ENCODE assay signal across 18 cellular contexts in the genomic region with DNA sequence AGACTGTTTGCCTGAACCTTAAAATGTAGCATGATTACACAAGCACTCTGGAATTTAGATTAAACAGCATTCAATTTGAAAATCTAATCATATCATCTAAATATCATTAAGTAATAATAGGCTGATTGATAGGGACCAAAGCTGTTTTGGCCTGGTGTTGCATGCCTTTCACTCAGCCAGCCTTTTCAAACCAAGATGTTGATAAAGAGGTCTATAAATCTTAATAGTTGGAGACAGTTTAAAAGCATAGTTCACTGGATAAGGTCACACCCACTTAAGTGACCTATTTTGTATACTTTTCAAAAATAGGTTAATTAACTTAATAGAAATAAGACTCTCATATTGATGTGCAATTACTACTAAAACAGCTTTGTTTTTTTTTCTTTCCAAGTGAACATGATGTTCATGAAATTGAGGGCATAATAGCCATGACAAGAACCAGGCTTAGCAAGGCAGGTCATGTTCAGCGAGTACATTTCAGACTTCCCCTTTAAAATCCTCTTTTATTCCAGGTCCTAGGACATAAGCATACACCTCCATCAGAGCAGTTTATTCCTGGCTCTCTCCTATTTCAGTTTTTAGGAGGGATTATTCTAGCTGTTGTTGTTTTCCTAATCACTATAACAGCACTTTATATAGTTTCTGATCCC.
DNase-seq lines count a peak whose midpoint lies in the region; ATAC-seq, FAIRE-seq and TF ChIP-seq lines count a peak whose summit lies in the region.
"Had no signal": no experiment of that assay in that cellular context is flagged by ENCODE, and none has a peak within 500 bp of the region (broad histone marks: within the 10 kb centered on the region; RNA-seq: fewer than 3 reads in every experiment).

No MANE protein-coding gene starts in this region.

- WGBS in gastroesophageal sphincter (ENCODE audit: low coverage in 1 of 2), 2 donors = 19 to 70% methylated on average over 1 of the region's 1 CpG
- 76 to 81% methylated on average over 1 of the region's 1 CpG for WGBS in sigmoid colon, 2 donors

- no peak overlapping the region for H3K27ac Mint-ChIP-seq in activated CD8-positive, alpha-beta T cell treated with anti-CD3 and anti-CD28 coated beads for 36 hours
- H3K27ac Mint-ChIP-seq: CD8-positive, alpha-beta memory T cell; endodermal cell had no signal

- ATAC-seq in gastroesophageal sphincter (no peak), HG02798 (IDR thresholded peaks at IDR 0.05; ENCODE audit: poor library complexity, unreplicated experiment) (no peak)
- no peak for ATAC-seq in activated CD8-positive, alpha-beta T cell treated with anti-CD3 and anti-CD28 coated beads for 36 hours

- intact Hi-C loops in sigmoid colon (cut with DNase I) = no loop called here
- intact Hi-C loops in activated CD8-positive, alpha-beta T cell treated with anti-CD3 and anti-CD28 coated beads for 36 hours (cut with micrococcal nuclease) = no loop called here

- peak; percentile 38 for FAIRE-seq in GM12891 (lab: Jason Lieb, UNC)
- FAIRE-seq: keratinocyte had no signal

- POLR2A ChIA-PET in activated CD8-positive, alpha-beta T cell treated with anti-CD3 and anti-CD28 coated beads for 36 hours (lab: Charles Lee) = no interaction called here

- no peaks in the 10 kb centered on the region for H3K9me3 Mint-ChIP-seq in activated CD8-positive, alpha-beta T cell treated with anti-CD3 and anti-CD28 coated beads for 36 hours
- H3K9me3 Mint-ChIP-seq: CD8-positive, alpha-beta memory T cell; stimulated activated naive CD8-positive, alpha-beta T cell treated with anti-CD3 and anti-CD28 coated beads, Interleukin-15, Interleukin-2, amounts not matched to agents 100 ng/mL and 50 ng/mL, for 24 hours had no signal

- DNase-seq in GM12891 (ENCODE audit: insufficient read length, low spot score) = no peak
- DNase-seq in NCI-H1417 treated with DMSO at 0.1 percent for 48 hours (lab: John Stamatoyannopoulos, UW) = peak; percentile 56
- no peak for DNase-seq in sigmoid colon
- DNase-seq in activated CD8-positive, alpha-beta T cell treated with anti-CD3 and anti-CD28 coated beads for 36 hours = no peak
- DNase-seq in activated CD4-positive, alpha-beta T cell treated with anti-CD3 and anti-CD28 coated beads for 1 hour = no peak
- no peak for DNase-seq in mesenteric fat pad (ENCODE audit: low spot score)
- DNase-seq: activated CD4-positive, alpha-beta T cell treated with anti-CD3 and anti-CD28 coated beads, Interleukin-2, amount 50 U/mL, for 48 hours; activated naive CD4-positive, alpha-beta T cell treated with Interleukin-2 at 50 U/mL for 16 hours; CD8-positive, alpha-beta memory T cell; EL; endodermal cell; H7; NCI-H1436 had no signal

- no peak overlapping the region for H3K4me3 Mint-ChIP-seq in activated CD8-positive, alpha-beta T cell treated with anti-CD3 and anti-CD28 coated beads for 36 hours
- H3K4me3 Mint-ChIP-seq: CD8-positive, alpha-beta memory T cell; endodermal cell; stimulated activated naive CD8-positive, alpha-beta T cell treated with anti-CD3 and anti-CD28 coated beads, Interleukin-15, Interleukin-2, amounts not matched to agents 100 ng/mL and 50 ng/mL, for 24 hours had no signal

- no peak for TF ChIP-seq EP300 in gastroesophageal sphincter (IDR thresholded peaks at IDR 0.05)
- TF ChIP-seq EP300 in sigmoid colon (IDR thresholded peaks at IDR 0.05) = peak in 3 of 4 donors; percentile 2 to 75 (median 48)

- no peaks in the 10 kb centered on the region for H3K27me3 Mint-ChIP-seq in activated CD8-positive, alpha-beta T cell treated with anti-CD3 and anti-CD28 coated beads for 36 hours
- H3K27me3 Mint-ChIP-seq: CD8-positive, alpha-beta memory T cell; stimulated activated naive CD8-positive, alpha-beta T cell treated with anti-CD3 and anti-CD28 coated beads, Interleukin-15, Interleukin-2, amounts not matched to agents 100 ng/mL and 50 ng/mL, for 24 hours had no signal

- no peaks in the 10 kb centered on the region for H3K36me3 ChIP-seq in gastroesophageal sphincter
- no peaks in the 10 kb centered on the region for H3K36me3 ChIP-seq in sigmoid colon

- H3K36me3 Mint-ChIP-seq in activated CD8-positive, alpha-beta T cell treated with anti-CD3 and anti-CD28 coated beads for 36 hours (ENCODE audit: low read depth) = no peaks in the 10 kb centered on the region

- TF ChIP-seq CTCF in gastroesophageal sphincter (IDR thresholded peaks at IDR 0.05) = no peak
- TF ChIP-seq CTCF in sigmoid colon (IDR thresholded peaks at IDR 0.05) = no peak
- no peak for TF ChIP-seq CTCF in activated CD8-positive, alpha-beta T cell treated with anti-CD3 and anti-CD28 coated beads for 36 hours (IDR thresholded peaks at IDR 0.05)

- TF ChIP-seq POLR2A in GM12891 (IDR thresholded peaks at IDR 0.05; ENCODE audit: low read depth, low read length) (no peak), gastroesophageal sphincter (IDR thresholded peaks at IDR 0.05) (no peak), sigmoid colon (IDR thresholded peaks at IDR 0.05) (no peak)

- CTCF ChIA-PET in activated CD8-positive, alpha-beta T cell treated with anti-CD3 and anti-CD28 coated beads for 36 hours (lab: Charles Lee) = interaction anchor here (0.6 to 1.6 kb wide), 2 partner anchors 9 to 931 kb away, joined by 3 to 5 read pairs; no protein-coding TSS in a partner anchor

- H3K27me3 ChIP-seq in gastroesophageal sphincter (no peaks in the 10 kb centered on the region), sigmoid colon (no peaks in the 10 kb centered on the region)

- no peak overlapping the region for H3K4me3 ChIP-seq in gastroesophageal sphincter
- H3K4me3 ChIP-seq in sigmoid colon = no peak overlapping the region

- H3K9me3 ChIP-seq in gastroesophageal sphincter = no peaks in the 10 kb centered on the region
- H3K9me3 ChIP-seq in sigmoid colon = no peaks in the 10 kb centered on the region

- H3K4me1 Mint-ChIP-seq in activated CD8-positive, alpha-beta T cell treated with anti-CD3 and anti-CD28 coated beads for 36 hours (ENCODE audit: low read depth) = peaks cover 3% of the 10 kb centered on the region
- H3K4me1 Mint-ChIP-seq: CD8-positive, alpha-beta memory T cell had no signal

- H3K27ac ChIP-seq in gastroesophageal sphincter (peak overlapping the region in 3 of 4 donors; percentile 29 to 64 (median 62)), sigmoid colon (peak overlapping the region in 3 of 4 donors; percentile 66 to 84 (median 81))
- H3K27ac ChIP-seq: RWPE1 had no signal

- H3K4me1 ChIP-seq in gastroesophageal sphincter (peaks cover 3 to 89% (median 17%) of the 10 kb centered on the region in 3 donors), sigmoid colon (peaks cover under 1 to 98% (median 81%) of the 10 kb centered on the region in 4 donors)

TF ChIP-seq in GM12891, 5 proteins besides CTCF, POLR2A, EP300 and RAD21:
- TF ChIP-seq SPI1 (IDR thresholded peaks at IDR 0.05; ENCODE audit: low read depth, low read length) = no peak
- no peak for TF ChIP-seq PAX5 (IDR thresholded peaks at IDR 0.05; ENCODE audit: insufficient read depth, low read length, severe bottlenecking)
- TF ChIP-seq POLR2AphosphoS5 (IDR thresholded peaks at IDR 0.05; ENCODE audit: low read depth, low read length) = no peak
- no peak for TF ChIP-seq TAF1 (IDR thresholded peaks at IDR 0.05; ENCODE audit: low read depth, low read length)
- no peak for TF ChIP-seq POU2F2 (IDR thresholded peaks at IDR 0.05; ENCODE audit: low read depth, low read length)
